Comparison of ENCODE assay signal across 7 cellular contexts in the genomic region with DNA sequence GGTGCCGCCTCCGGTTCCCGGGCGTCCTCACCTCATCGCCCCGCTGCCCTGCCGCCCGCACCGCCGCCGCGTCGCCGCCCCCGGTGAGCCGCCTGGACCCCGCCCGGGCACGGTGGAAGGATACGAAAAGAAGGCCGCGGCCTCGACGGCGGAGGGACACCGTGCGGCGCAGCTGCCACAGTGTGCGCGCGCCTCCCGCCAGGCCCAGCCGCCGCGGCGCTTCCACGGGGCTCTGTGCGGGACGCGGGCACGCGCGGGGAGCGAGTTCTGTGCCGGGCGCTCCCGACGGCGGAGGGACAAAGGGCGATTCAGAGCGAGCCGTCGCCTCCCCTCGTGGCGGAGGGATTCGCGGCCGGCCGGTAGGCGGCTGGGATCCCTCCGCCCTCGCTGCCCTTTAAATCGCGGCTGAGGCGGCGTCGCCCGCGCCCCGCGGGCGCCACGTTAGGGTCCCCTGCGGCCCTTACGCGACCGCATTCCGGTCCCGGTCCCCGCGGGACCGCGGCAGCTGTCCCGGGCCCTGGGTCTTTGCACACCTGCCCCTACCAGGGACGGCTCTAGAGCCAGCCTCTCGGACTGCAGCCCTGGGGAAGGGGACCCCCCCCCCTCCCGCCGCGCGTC. TPM values are rescaled to one million over a fixed set of nuclear protein-coding genes. Genes with fewer than 3 reads are reported as not detected.
DNase-seq lines count a peak whose midpoint lies in the region; ATAC-seq, FAIRE-seq and TF ChIP-seq lines count a peak whose summit lies in the region.

No MANE protein-coding gene starts in this region.

- no peak for TF ChIP-seq CTCF in keratinocyte (optimal IDR thresholded peaks at IDR 0.05 in 1 of 3, IDR thresholded peaks at IDR 0.05 in 1 of 3, conservative IDR thresholded peaks at IDR 0.05 in 1 of 3; ENCODE audit: extremely low read depth in 1 of 3, insufficient read depth in 2 of 3, low read length in 3 of 3)

- H3K9ac ChIP-seq in keratinocyte (ENCODE audit: control insufficient read depth, extremely low read depth, insufficient read depth, low read length): peak overlapping the region; percentile 86

- H4K20me1 ChIP-seq in keratinocyte (ENCODE audit: control insufficient read depth, extremely low read depth, insufficient read depth, low read length): peaks cover 33% of the 10 kb centered on the region

- no peak for FAIRE-seq in keratinocyte (lab: Jason Lieb, UNC)

- H3K9me3 ChIP-seq in keratinocyte (ENCODE audit: control insufficient read depth, low read depth, low read length): no peaks in the 10 kb centered on the region

- H3K4me3 ChIP-seq in keratinocyte (ENCODE audit: control insufficient read depth in 2 of 3, extremely low read depth in 1 of 3, insufficient read depth in 2 of 3, low read depth in 1 of 3, low read length in 3 of 3): peak overlapping the region; percentile 63 to 90 (median 78)

- peaks cover 38% of the 10 kb centered on the region for H3K79me2 ChIP-seq in keratinocyte (ENCODE audit: control insufficient read depth, insufficient read depth, low read length)

- ATAC-seq in GM18502 (IDR thresholded peaks at IDR 0.05; ENCODE audit: poor library complexity, unreplicated experiment) (peak; percentile 63), HG03039 (IDR thresholded peaks at IDR 0.05; ENCODE audit: unreplicated experiment) (peak; percentile 43)
- peak; percentile 40 to 49 for ATAC-seq in activated CD4-positive, CD25-positive, alpha-beta regulatory T cell treated with anti-CD3 and anti-CD28 coated beads, Interleukin-2, amount 50 U/mL, for 24 hours

- H3K4me1 ChIP-seq in keratinocyte (ENCODE audit: control insufficient read depth, extremely low read depth, insufficient read depth, low read length): peaks cover 36% of the 10 kb centered on the region

- H3K27me3 ChIP-seq in keratinocyte (ENCODE audit: control insufficient read depth, extremely low read depth, insufficient read depth, low read length): peaks cover 5% of the 10 kb centered on the region

- peak overlapping the region; percentile 81 for H3K27ac ChIP-seq in keratinocyte (ENCODE audit: control insufficient read depth, insufficient read depth, low read length)

- peaks cover 10% of the 10 kb centered on the region for H3K9me1 ChIP-seq in keratinocyte (ENCODE audit: control insufficient read depth, extremely low read depth, insufficient read depth, low read length)

- H2AFZ ChIP-seq in keratinocyte (ENCODE audit: control insufficient read depth, low read length): peak overlapping the region; percentile 70

- dilution Hi-C loops in keratinocyte (cut with MboI; ENCODE audit: extremely low pct_ligation_motif_present, low sequenced_read_pairs): no loop called here

- peak overlapping the region; percentile 84 for H3K4me2 ChIP-seq in keratinocyte (ENCODE audit: control insufficient read depth, extremely low read depth, insufficient read depth, low read depth, low read length)

- DNase-seq in NCI-H2196 (lab: John Stamatoyannopoulos, UW; ENCODE audit: unreplicated experiment) (peak; percentile 92), keratinocyte (ENCODE audit: low read depth, low spot score) (no peak)
- DNase-seq in central memory CD4-positive, alpha-beta T cell: peak; percentile 81
- peak; percentile 64 to 69 for DNase-seq in stimulated activated CD4-positive, alpha-beta T cell treated with anti-CD3 and anti-CD28 coated beads, Interleukin-12 subunit alpha, Interleukin-12 subunit beta, amount 100 ng/mL, for 24 hours (ENCODE audit: low read depth in 2 of 2)

- H3K36me3 ChIP-seq in keratinocyte (ENCODE audit: control insufficient read depth in 2 of 2, extremely low read depth in 1 of 2, insufficient read depth in 2 of 2, low read length in 2 of 2): no peaks in the 10 kb centered on the region

RNA-seq across cellular contexts. Expression of gene KMT5B, which starts 0.6 kb away (rescaled TPM):
- 7.4 to 17.2 TPM (median 10.3 TPM) in 3 replicates for polyA plus RNA-seq in keratinocyte
- polyA plus RNA-seq in keratinocyte (2011; ENCODE audit: low read depth): 45.6 TPM
- 7.2 and 11.4 TPM in 2 replicates for polyA plus RNA-seq in keratinocyte (2011; cell fraction: cytosol; rRNA removed)
- 16.6 and 25.2 TPM in 2 replicates for polyA plus RNA-seq in keratinocyte (2011; cell fraction: nucleus; rRNA removed)
- polyA plus RNA-seq in keratinocyte (2012; ENCODE audit: low replicate concordance): 18.8 and 26.8 TPM in 2 replicates
- polyA minus RNA-seq in keratinocyte: 2.1 to 13.0 TPM (median 7.4 TPM) in 3 replicates
- 14.4 TPM for polyA minus RNA-seq in keratinocyte (2011; cell fraction: cytosol; rRNA and poly(A)+ RNA removed)
- polyA minus RNA-seq in keratinocyte (2011; cell fraction: nucleus; rRNA and poly(A)+ RNA removed): 11.9 and 23.3 TPM in 2 replicates

RNA-seq across cellular contexts. Expression of gene C11orf24, which starts 58.1 kb away (rescaled TPM):
- 28.4 to 32.8 TPM (median 32.2 TPM) in 3 replicates for polyA plus RNA-seq in keratinocyte
- polyA plus RNA-seq in keratinocyte (2011; ENCODE audit: low read depth): 16.8 TPM
- polyA plus RNA-seq in keratinocyte (2011; cell fraction: cytosol; rRNA removed): 32.0 and 57.2 TPM in 2 replicates
- 41.0 and 60.0 TPM in 2 replicates for polyA plus RNA-seq in keratinocyte (2011; cell fraction: nucleus; rRNA removed)
- 20.5 and 46.5 TPM in 2 replicates for polyA plus RNA-seq in keratinocyte (2012; ENCODE audit: low replicate concordance)
- polyA minus RNA-seq in keratinocyte: 33.7 to 96.8 TPM (median 35.7 TPM) in 3 replicates
- 64.5 TPM for polyA minus RNA-seq in keratinocyte (2011; cell fraction: cytosol; rRNA and poly(A)+ RNA removed)
- 39.7 and 43.0 TPM in 2 replicates for polyA minus RNA-seq in keratinocyte (2011; cell fraction: nucleus; rRNA and poly(A)+ RNA removed)
